In the genomic region with DNA sequence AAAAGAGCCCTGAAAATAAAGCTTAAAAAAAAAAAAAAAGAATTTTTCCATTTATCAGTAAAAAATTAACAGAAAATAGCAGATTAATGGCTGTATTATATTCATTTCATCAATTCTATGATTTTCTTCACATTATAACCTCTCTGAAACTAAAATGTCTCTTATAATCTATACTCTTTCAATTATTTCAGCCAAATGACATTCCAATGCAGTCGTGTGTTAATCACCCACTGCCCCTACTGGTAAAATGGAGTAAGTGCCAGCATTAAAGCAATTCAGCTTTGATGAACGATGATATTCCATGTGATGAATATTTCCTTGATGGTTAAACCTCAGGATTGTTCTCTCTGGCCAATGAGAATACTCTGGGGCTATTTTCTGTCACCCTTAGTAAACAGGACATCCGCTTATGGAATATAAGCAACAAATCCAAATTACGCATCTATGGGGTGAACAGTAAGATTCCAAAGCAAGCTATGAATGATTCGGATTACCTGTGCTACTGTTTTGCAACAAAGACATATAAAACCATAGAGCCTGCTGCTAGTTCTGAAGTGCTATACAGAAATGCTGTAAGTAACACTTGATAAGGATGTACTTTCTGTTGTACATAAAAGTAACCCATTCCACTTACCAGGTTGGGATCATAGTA, we compare ENCODE assay signal across 8 cellular contexts. TPM values are rescaled to one million over a fixed set of nuclear protein-coding genes. Genes with fewer than 3 reads are reported as not detected.
DNase-seq lines count a peak whose midpoint lies in the region; ATAC-seq and TF ChIP-seq lines count a peak whose summit lies in the region.

No MANE protein-coding gene starts in this region.

- H3K4me3 ChIP-seq in fibroblast of villous mesenchyme (ENCODE audit: low read depth, low read length) (no peak overlapping the region), smooth muscle cell (no peak overlapping the region)

- no peaks in the 10 kb centered on the region for H3K27me3 ChIP-seq in smooth muscle cell (ENCODE audit: low read depth)

- no peaks in the 10 kb centered on the region for H3K9me3 ChIP-seq in smooth muscle cell (replicated peaks; ENCODE audit: low read depth)

- no peak overlapping the region for H3K9ac ChIP-seq in smooth muscle cell (ENCODE audit: low read depth)

- no peak overlapping the region for H3K4me2 ChIP-seq in smooth muscle cell

- H3K79me2 ChIP-seq in smooth muscle cell (ENCODE audit: low read depth): no peaks in the 10 kb centered on the region

- no peaks in the 10 kb centered on the region for H3K36me3 ChIP-seq in smooth muscle cell (ENCODE audit: low read depth)

- ATAC-seq in HG03159 (IDR thresholded peaks at IDR 0.05; ENCODE audit: unreplicated experiment): peak; percentile 54
- no peak for ATAC-seq in stimulated activated naive CD8-positive, alpha-beta T cell treated with anti-CD3 and anti-CD28 coated beads, Interleukin-15, Interleukin-2, amounts not matched to agents 100 U/mL and 50 U/mL, for 24 hours

- no peaks in the 10 kb centered on the region for H4K20me1 ChIP-seq in smooth muscle cell (ENCODE audit: low read depth)

- DNase-seq in DMS 273 (lab: John Stamatoyannopoulos, UW; ENCODE audit: unreplicated experiment) (peak; percentile 49), DMS 273 treated with DMSO at 0.1 percent for 48 hours (lab: John Stamatoyannopoulos, UW) (no peak), SK-N-DZ (ENCODE audit: low spot score) (peak; percentile 20), fibroblast of villous mesenchyme (ENCODE audit: low read depth) (peak; percentile 46), smooth muscle cell (lab: John Stamatoyannopoulos, UW; ENCODE audit: unreplicated experiment) (no peak), ecto neural progenitor cell (ENCODE audit: low spot score) (no peak)
- no peak for DNase-seq in stimulated activated naive CD8-positive, alpha-beta T cell treated with anti-CD3 and anti-CD28 coated beads, Interleukin-15, Interleukin-2, amounts not matched to agents 100 U/mL and 50 U/mL, for 24 hours

- no peaks in the 10 kb centered on the region for H3F3A ChIP-seq in smooth muscle cell (ENCODE audit: low read depth)

- H3K4me1 ChIP-seq in smooth muscle cell (ENCODE audit: low read depth): no peaks in the 10 kb centered on the region

- 76% methylated on average over 5 of the region's 5 CpGs for WGBS in smooth muscle cell (ENCODE audit: low lambda C conversion rate)

- TF ChIP-seq CTCF in fibroblast of villous mesenchyme (IDR thresholded peaks at IDR 0.05; ENCODE audit: insufficient read depth, low read depth, low read length) (peak; percentile 89), smooth muscle cell (IDR thresholded peaks at IDR 0.05; ENCODE audit: borderline replicate concordance, insufficient read depth, poor library complexity, severe bottlenecking) (peak; percentile 64)

- H2AFZ ChIP-seq in smooth muscle cell (ENCODE audit: low read depth): no peak overlapping the region

- H3K27ac ChIP-seq in smooth muscle cell (ENCODE audit: low read depth): no peak overlapping the region

RNA-seq across cellular contexts. Expression of gene SYCP3, which starts 20.3 kb away (rescaled TPM):
- 0.20 TPM in 1 of 2 replicates, not detected in the other for polyA plus RNA-seq in SK-N-DZ (2014; cell fraction: cytosol; rRNA removed)
- polyA plus RNA-seq in SK-N-DZ (2014; cell fraction: nucleus; rRNA removed): 0.59 and 0.65 TPM in 2 replicates
- total RNA-seq in fibroblast of villous mesenchyme (under 0.01 and 0.32 TPM in 2 replicates), smooth muscle cell (0.27 and 3.6 TPM in 2 replicates)
- polyA plus RNA-seq in smooth muscle cell: 1.1 and 2.0 TPM in 2 replicates

Comparison
In these comparisons a context has a peak if more than half of its experiments do, and no peak if none do; other contexts are left out.
1. DNase-seq: peak in DMS 273 (single experiment), SK-N-DZ (single experiment) and fibroblast of villous mesenchyme (single experiment); none in DMS 273 treated with DMSO at 0.1 percent for 48 hours (single experiment), smooth muscle cell (single experiment), stimulated activated naive CD8-positive, alpha-beta T cell treated with anti-CD3 and anti-CD28 coated beads, Interleukin-15, Interleukin-2, amounts not matched to agents 100 U/mL and 50 U/mL, for 24 hours (single experiment) and ecto neural progenitor cell (single experiment).